ENCODE assay signal across 4 cellular contexts in genomic region chrX:119750131-119750530, GRCh38. TPM values are rescaled to one million over a fixed set of nuclear protein-coding genes. Genes with fewer than 3 reads are reported as not detected.
"Had no signal": no experiment of that assay in that cellular context is flagged by ENCODE, and none has a peak within 500 bp of the region (broad histone marks: within the 10 kb centered on the region; RNA-seq: fewer than 3 reads in every experiment).

No MANE protein-coding gene starts in this region.

RNA-seq across cellular contexts. Expression of gene SOWAHD, which starts 8.3 kb away (rescaled TPM):
- total RNA-seq: MCF 10A, NCI-H460, RPMI7951, SJCRH30 had no signal
